ENCODE assay signal across 8 cellular contexts in genomic region chr2:75952173-75952572, GRCh38.
"Had no signal": no experiment of that assay in that cellular context is flagged by ENCODE, and none has a peak within 500 bp of the region (broad histone marks: within the 10 kb centered on the region; RNA-seq: fewer than 3 reads in every experiment).

No MANE protein-coding gene starts in this region.

- H3K4me1 Mint-ChIP-seq: IgD-negative memory B cell had no signal

- ATAC-seq: HCT116, HepG2 had no signal

- H3K27me3 Mint-ChIP-seq: IgD-negative memory B cell had no signal

- H3K36me3 ChIP-seq: HAP-1 had no signal

- DNase-seq: GOT3, H7, HFFc6 had no signal

- H3K4me1 ChIP-seq: HAP-1 had no signal

- H3K4me3 ChIP-seq: HAP-1 had no signal

- H3K27ac Mint-ChIP-seq: HFFc6, IgD-negative memory B cell had no signal

- H3K4me3 Mint-ChIP-seq: HFFc6, IgD-negative memory B cell had no signal

- H3K9me3 ChIP-seq: HAP-1 had no signal

- FAIRE-seq: HepG2 had no signal

- H3K27ac ChIP-seq: HL-60 had no signal
